In genomic region chr17:29005936-29006438, GRCh38 we compare ENCODE assay signal across 8 cellular contexts. TPM values are rescaled to one million over a fixed set of nuclear protein-coding genes. Genes with fewer than 3 reads are reported as not detected.
A peak's percentile ranks its signal among the peaks of the same experiment; 100 is the strongest.
DNase-seq lines count a peak whose midpoint lies in the region; ATAC-seq and TF ChIP-seq lines count a peak whose summit lies in the region.

Gene SEZ6, minus strand, starts transcription at chr17:29006033. Its CDS starts 164 bp downstream, at chr17:29005869.

- peak; percentile 35; the same call in 1 of the 2 replicates for TF ChIP-seq EP300 in Ishikawa (IDR thresholded peaks at IDR 0.05; ENCODE audit: borderline replicate concordance)

- intact Hi-C loops in posterior cingulate gyrus (cut with DNase I), result no loop called here

- H3K36me3 Mint-ChIP-seq in type B pancreatic cell, result no peaks in the 10 kb centered on the region

- ATAC-seq in GM21447 (IDR thresholded peaks at IDR 0.05; ENCODE audit: unreplicated experiment), result no peak

- no peaks in the 10 kb centered on the region for H3K9me3 Mint-ChIP-seq in type B pancreatic cell

- peak; percentile 22; the same call in 1 of the 2 replicates for TF ChIP-seq RAD21 in Ishikawa (IDR thresholded peaks at IDR 0.05; ENCODE audit: low read depth)

- peaks cover 89% of the 10 kb centered on the region for H3K27me3 Mint-ChIP-seq in type B pancreatic cell

- H3K4me1 ChIP-seq in cardiac muscle cell (ENCODE audit: low read depth), result peaks cover 6% of the 10 kb centered on the region

- H3K4me3 Mint-ChIP-seq in type B pancreatic cell, result peak within 1 kb of the TSS; percentile 72

- no peak within 1 kb of the TSS for H3K27ac ChIP-seq in cardiac muscle cell

- DNase-seq in CD1c-positive myeloid dendritic cell (ENCODE audit: extremely low spot score) (peak; percentile 79), SHP77 treated with DMSO at 0.1 percent for 48 hours (lab: John Stamatoyannopoulos, UW) (peak; percentile 37), cardiac muscle cell (ENCODE audit: low read depth in 1 of 2, low spot score in 1 of 2) (peak; percentile 76 to 92), posterior cingulate gyrus (peak; percentile 79 to 98 (median 86)), type B pancreatic cell (ENCODE audit: extremely low spot score, unreplicated experiment) (peak; percentile 91)
- DNase-seq in activated naive CD4-positive, alpha-beta T cell treated with anti-CD3 and anti-CD28 coated beads, Interleukin-2, amount 50 U/mL, for 16 hours, result peak; percentile 75

- H3K9me3 ChIP-seq in cardiac muscle cell (ENCODE audit: low read depth), result no peaks in the 10 kb centered on the region

- TF ChIP-seq CTCF in cardiac muscle cell (IDR thresholded peaks at IDR 0.05; ENCODE audit: low read depth, low read length) (no peak), type B pancreatic cell (conservative IDR thresholded peaks at IDR 0.05) (peak; percentile 27)

- no peak within 1 kb of the TSS for H3K27ac Mint-ChIP-seq in type B pancreatic cell

- H3K4me3 ChIP-seq in cardiac muscle cell, result peak within 1 kb of the TSS; percentile 20

- H3K27me3 ChIP-seq in cardiac muscle cell, result peaks cover 25% of the 10 kb centered on the region

- no peaks in the 10 kb centered on the region for H3K36me3 ChIP-seq in cardiac muscle cell

- no peaks in the 10 kb centered on the region for H3K4me1 Mint-ChIP-seq in type B pancreatic cell (ENCODE audit: unreplicated experiment)

TF ChIP-seq in Ishikawa, 13 proteins besides CTCF, POLR2A, EP300 and RAD21:
- TF ChIP-seq, protein P1, sequence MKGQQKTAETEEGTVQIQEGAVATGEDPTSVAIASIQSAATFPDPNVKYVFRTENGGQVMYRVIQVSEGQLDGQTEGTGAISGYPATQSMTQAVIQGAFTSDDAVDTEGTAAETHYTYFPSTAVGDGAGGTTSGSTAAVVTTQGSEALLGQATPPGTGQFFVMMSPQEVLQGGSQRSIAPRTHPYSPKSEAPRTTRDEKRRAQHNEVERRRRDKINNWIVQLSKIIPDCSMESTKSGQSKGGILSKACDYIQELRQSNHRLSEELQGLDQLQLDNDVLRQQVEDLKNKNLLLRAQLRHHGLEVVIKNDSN (IDR thresholded peaks at IDR 0.05), result no peak
- TF ChIP-seq FOXM1 (IDR thresholded peaks at IDR 0.05; ENCODE audit: borderline replicate concordance, low read depth) (no peak), CREB1 (IDR thresholded peaks at IDR 0.05; ENCODE audit: low read depth) (no peak), NFIC (IDR thresholded peaks at IDR 0.05) (0 out of 2 replicates have a peak, but pooled peaks have one; percentile 17), TAF1 (IDR thresholded peaks at IDR 0.05; ENCODE audit: low read depth) (no peak), CEBPB (IDR thresholded peaks at IDR 0.05) (no peak), TEAD4 (IDR thresholded peaks at IDR 0.05) (0 out of 2 replicates have a peak, but pooled peaks have one; percentile 6), YY1 (IDR thresholded peaks at IDR 0.05; ENCODE audit: low read depth) (peak; percentile 67; the same call in 1 of the 2 replicates), ZBTB7A (IDR thresholded peaks at IDR 0.05; ENCODE audit: low read depth) (peak; percentile 26; the same call in 1 of the 2 replicates), TCF12 (IDR thresholded peaks at IDR 0.05; ENCODE audit: low read depth) (no peak; the same call in 1 of the 2 replicates), EGR1 (IDR thresholded peaks at IDR 0.05) (peak; percentile 35)
- TF ChIP-seq, protein P2, sequence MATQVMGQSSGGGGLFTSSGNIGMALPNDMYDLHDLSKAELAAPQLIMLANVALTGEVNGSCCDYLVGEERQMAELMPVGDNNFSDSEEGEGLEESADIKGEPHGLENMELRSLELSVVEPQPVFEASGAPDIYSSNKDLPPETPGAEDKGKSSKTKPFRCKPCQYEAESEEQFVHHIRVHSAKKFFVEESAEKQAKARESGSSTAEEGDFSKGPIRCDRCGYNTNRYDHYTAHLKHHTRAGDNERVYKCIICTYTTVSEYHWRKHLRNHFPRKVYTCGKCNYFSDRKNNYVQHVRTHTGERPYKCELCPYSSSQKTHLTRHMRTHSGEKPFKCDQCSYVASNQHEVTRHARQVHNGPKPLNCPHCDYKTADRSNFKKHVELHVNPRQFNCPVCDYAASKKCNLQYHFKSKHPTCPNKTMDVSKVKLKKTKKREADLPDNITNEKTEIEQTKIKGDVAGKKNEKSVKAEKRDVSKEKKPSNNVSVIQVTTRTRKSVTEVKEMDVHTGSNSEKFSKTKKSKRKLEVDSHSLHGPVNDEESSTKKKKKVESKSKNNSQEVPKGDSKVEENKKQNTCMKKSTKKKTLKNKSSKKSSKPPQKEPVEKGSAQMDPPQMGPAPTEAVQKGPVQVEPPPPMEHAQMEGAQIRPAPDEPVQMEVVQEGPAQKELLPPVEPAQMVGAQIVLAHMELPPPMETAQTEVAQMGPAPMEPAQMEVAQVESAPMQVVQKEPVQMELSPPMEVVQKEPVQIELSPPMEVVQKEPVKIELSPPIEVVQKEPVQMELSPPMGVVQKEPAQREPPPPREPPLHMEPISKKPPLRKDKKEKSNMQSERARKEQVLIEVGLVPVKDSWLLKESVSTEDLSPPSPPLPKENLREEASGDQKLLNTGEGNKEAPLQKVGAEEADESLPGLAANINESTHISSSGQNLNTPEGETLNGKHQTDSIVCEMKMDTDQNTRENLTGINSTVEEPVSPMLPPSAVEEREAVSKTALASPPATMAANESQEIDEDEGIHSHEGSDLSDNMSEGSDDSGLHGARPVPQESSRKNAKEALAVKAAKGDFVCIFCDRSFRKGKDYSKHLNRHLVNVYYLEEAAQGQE (IDR thresholded peaks at IDR 0.05; ENCODE audit: low read depth), result peak; percentile 90
- TF ChIP-seq, protein P3, sequence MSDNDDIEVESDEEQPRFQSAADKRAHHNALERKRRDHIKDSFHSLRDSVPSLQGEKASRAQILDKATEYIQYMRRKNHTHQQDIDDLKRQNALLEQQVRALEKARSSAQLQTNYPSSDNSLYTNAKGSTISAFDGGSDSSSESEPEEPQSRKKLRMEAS (IDR thresholded peaks at IDR 0.05), result peak; percentile 52; the same call in 1 of the 2 replicates

RNA-seq across cellular contexts. Expression of gene SEZ6, which starts in this region (rescaled TPM):
- total RNA-seq in cardiac muscle cell, result 0.07 and 0.21 TPM in 2 replicates
- 0.91 and 0.95 TPM in 2 replicates for polyA plus RNA-seq in cardiac muscle cell
- 6.9 and 11.5 TPM in 2 replicates for total RNA-seq in type B pancreatic cell (ENCODE audit: low replicate concordance)

Comparison
In these comparisons a context has a peak if more than half of its experiments do, and no peak if none do; other contexts are left out.
1. Peak in DNase-seq and H3K4me3 ChIP-seq in cardiac muscle cell; RNA of the gene not detected or under 1 TPM.
2. DNase-seq: peak in every context shown above with its lines; median percentile 91 in type B pancreatic cell; 86 in posterior cingulate gyrus; 84 in cardiac muscle cell; 79 in CD1c-positive myeloid dendritic cell; 75 in activated naive CD4-positive, alpha-beta T cell treated with anti-CD3 and anti-CD28 coated beads, Interleukin-2, amount 50 U/mL, for 16 hours; 37 in SHP77 treated with DMSO at 0.1 percent for 48 hours.